Comparison of ENCODE assay signal across 8 cellular contexts in the genomic region with DNA sequence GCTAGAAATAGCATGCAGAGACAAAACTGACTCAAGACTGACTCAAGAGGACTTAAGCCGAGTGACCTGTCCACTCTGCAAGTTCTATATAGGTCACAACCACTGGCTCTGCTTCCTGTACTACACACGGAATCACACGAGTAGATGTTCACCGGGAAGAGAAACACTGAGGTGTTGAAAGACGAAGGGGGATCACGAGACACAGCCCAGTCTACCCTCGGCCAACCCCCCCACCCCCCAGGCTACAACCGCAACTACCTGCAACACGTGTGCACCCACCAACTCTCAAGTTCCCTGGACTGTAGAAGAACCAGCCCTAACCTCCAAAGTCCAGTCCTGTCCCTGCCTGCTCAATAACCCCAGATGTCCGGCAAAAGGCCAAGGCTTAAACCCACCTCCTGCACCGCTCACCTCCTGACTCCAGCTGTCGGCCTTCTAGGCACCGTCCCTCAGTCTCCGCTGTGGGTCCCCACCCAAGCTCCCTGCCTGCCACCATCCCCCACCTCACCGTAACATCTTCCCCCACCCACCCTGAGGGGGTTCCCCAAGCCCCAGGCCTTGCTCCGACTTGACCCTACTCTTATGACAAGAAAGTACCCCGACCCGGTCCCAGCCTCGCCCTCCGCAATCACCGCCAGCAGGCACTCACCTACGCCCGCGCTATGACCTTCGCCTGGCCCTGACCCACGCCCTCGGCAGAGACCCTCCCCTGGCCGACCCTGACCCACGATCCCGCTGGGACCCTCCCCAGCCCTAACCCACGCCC. TPM values are rescaled to one million over a fixed set of nuclear protein-coding genes. Genes with fewer than 3 reads are reported as not detected.
DNase-seq lines count a peak whose midpoint lies in the region; ATAC-seq and TF ChIP-seq lines count a peak whose summit lies in the region.

No MANE protein-coding gene starts in this region.

- H3K23ac ChIP-seq in mesendoderm (ENCODE audit: low read length), result peak overlapping the region; percentile 94

- no peaks in the 10 kb centered on the region for H3K9me3 Mint-ChIP-seq in GM23338

- ATAC-seq in GM23338 (peak; percentile 20), upper lobe of right lung (peak; percentile 2)

- no peak overlapping the region for H2AFZ ChIP-seq in GM23338

- intact Hi-C loops in upper lobe of right lung (cut with DNase I), result no loop called here

- H3K4me1 Mint-ChIP-seq in GM23338, result peaks cover 9% of the 10 kb centered on the region

- H2BK120ac ChIP-seq in mesendoderm (ENCODE audit: low read depth, low read length), result no peak overlapping the region

- no peak for TF ChIP-seq CTCF in GM23338 (conservative IDR thresholded peaks at IDR 0.05; ENCODE audit: low read depth in 2 of 2)
- no peak for TF ChIP-seq CTCF in upper lobe of right lung (IDR thresholded peaks at IDR 0.05)

- no peak overlapping the region for H2BK15ac ChIP-seq in mesendoderm (replicated peaks; ENCODE audit: low read depth)

- H4K8ac ChIP-seq in mesendoderm (ENCODE audit: low read depth, low read length), result no peak overlapping the region

- no peak overlapping the region for H3K27ac ChIP-seq in GM23338 (ENCODE audit: low read depth)
- peak overlapping the region; percentile 2 for H3K27ac ChIP-seq in mesendoderm (ENCODE audit: low read depth, low read length)
- peak overlapping the region; percentile 96 for H3K27ac ChIP-seq in upper lobe of right lung

- no peak overlapping the region for H3K4ac ChIP-seq in mesendoderm (ENCODE audit: low read depth, low read length)

- peak overlapping the region; percentile 89 for H3K9ac ChIP-seq in mesendoderm (ENCODE audit: low read length)

- peak overlapping the region; percentile 99 for H3K4me2 ChIP-seq in GM23338
- H3K4me2 ChIP-seq in mesendoderm (ENCODE audit: low read length), result peak overlapping the region; percentile 85

- H3K9me2 ChIP-seq in GM23338 (ENCODE audit: insufficient read depth), result no peaks in the 10 kb centered on the region

- H3K4me3 ChIP-seq in GM23338, result peak overlapping the region; percentile 96
- H3K4me3 ChIP-seq in mesendoderm (ENCODE audit: low read length), result peak overlapping the region; percentile 80
- H3K4me3 ChIP-seq in upper lobe of right lung, result peak overlapping the region; percentile 100

- H3K27me3 ChIP-seq in GM23338 (ENCODE audit: insufficient read depth), result no peaks in the 10 kb centered on the region
- H3K27me3 ChIP-seq in mesendoderm (ENCODE audit: insufficient read depth, low read length, poor library complexity), result no peaks in the 10 kb centered on the region
- no peaks in the 10 kb centered on the region for H3K27me3 ChIP-seq in upper lobe of right lung

- H4K5ac ChIP-seq in mesendoderm (ENCODE audit: low read length), result no peak overlapping the region

- DNase-seq in CD1c-positive myeloid dendritic cell (ENCODE audit: extremely low spot score) (peak; percentile 46), GM23338 (ENCODE audit: low spot score) (no peak), RKO (ENCODE audit: low spot score) (peak; percentile 89), dermis microvascular lymphatic vessel endothelial cell (ENCODE audit: low read depth in 2 of 2) (peak; percentile 55 to 79), mesendoderm (no peak), upper lobe of right lung (peak; percentile 74), NCI-H446 (lab: John Stamatoyannopoulos, UW) (no peak), ureter (ENCODE audit: low spot score) (no peak)

- peaks cover 18% of the 10 kb centered on the region for H4K20me1 ChIP-seq in GM23338 (replicated peaks; ENCODE audit: insufficient read depth)

- H3K36me3 Mint-ChIP-seq in GM23338 (ENCODE audit: low read depth), result no peaks in the 10 kb centered on the region

- WGBS in mesendoderm (ENCODE audit: extremely low coverage, insufficient coverage, low lambda C conversion rate), result no CpG with 5 or more reads among the region's 31 CpGs

- peak overlapping the region; percentile 94 for H3K27ac Mint-ChIP-seq in GM23338

- H3K4me1 ChIP-seq in GM23338 (ENCODE audit: insufficient read depth) (no peaks in the 10 kb centered on the region; the same call in 1 of the 2 replicates), mesendoderm (ENCODE audit: control insufficient read depth, low read depth, low read length) (peaks cover 4% of the 10 kb centered on the region), upper lobe of right lung (peaks cover 30% of the 10 kb centered on the region)

- H3K36me3 ChIP-seq in GM23338 (ENCODE audit: insufficient read depth), result no peaks in the 10 kb centered on the region
- no peaks in the 10 kb centered on the region for H3K36me3 ChIP-seq in mesendoderm (ENCODE audit: control insufficient read depth, insufficient read depth, low read length)
- H3K36me3 ChIP-seq in upper lobe of right lung, result peaks cover 2% of the 10 kb centered on the region

- H3K27me3 Mint-ChIP-seq in GM23338 (ENCODE audit: insufficient read depth, low read depth, poor library complexity), result peaks cover 12% of the 10 kb centered on the region

- peaks cover 43% of the 10 kb centered on the region for H3K79me2 ChIP-seq in GM23338 (replicated peaks; ENCODE audit: insufficient read depth)
- H3K79me2 ChIP-seq in mesendoderm (ENCODE audit: control insufficient read depth, insufficient read depth, low read length), result peaks cover 23% of the 10 kb centered on the region

- peaks cover 13% of the 10 kb centered on the region for H3K79me1 ChIP-seq in mesendoderm (ENCODE audit: low read length)

- H3K4me3 Mint-ChIP-seq in GM23338, result peak overlapping the region; percentile 92

- no peaks in the 10 kb centered on the region for H3K9me3 ChIP-seq in upper lobe of right lung

- H3K56ac ChIP-seq in mesendoderm (ENCODE audit: low read length), result peak overlapping the region; percentile 90

- peak overlapping the region; percentile 5 for H3K18ac ChIP-seq in mesendoderm (ENCODE audit: low read length)

- no peak overlapping the region for H2AK5ac ChIP-seq in mesendoderm (ENCODE audit: low read length)

- H3F3A ChIP-seq in GM23338 (replicated peaks; ENCODE audit: low read depth), result no peaks in the 10 kb centered on the region

- no peak overlapping the region for H2BK5ac ChIP-seq in mesendoderm (ENCODE audit: low read length)

TF ChIP-seq in GM23338, 12 proteins besides CTCF, POLR2A, EP300 and RAD21 (continues in another document):
- TF ChIP-seq EZH2 (IDR thresholded peaks at IDR 0.05; ENCODE audit: low read depth, unreplicated experiment) (no peak), POLR2AphosphoS5 (IDR thresholded peaks at IDR 0.05; ENCODE audit: low read depth) (no peak), NANOG (IDR thresholded peaks at IDR 0.05; ENCODE audit: borderline replicate concordance) (no peak), ZNF331 (CRISPR knock-in tag; IDR thresholded peaks at IDR 0.05; ENCODE audit: low read depth) (no peak), JUNB (IDR thresholded peaks at IDR 0.05; ENCODE audit: unreplicated experiment) (no peak), CREB1 (CRISPR knock-in tag; IDR thresholded peaks at IDR 0.05; ENCODE audit: low read depth) (no peak), EZH2phosphoT487 (IDR thresholded peaks at IDR 0.05; ENCODE audit: unreplicated experiment) (no peak)
- TF ChIP-seq, protein P1, sequence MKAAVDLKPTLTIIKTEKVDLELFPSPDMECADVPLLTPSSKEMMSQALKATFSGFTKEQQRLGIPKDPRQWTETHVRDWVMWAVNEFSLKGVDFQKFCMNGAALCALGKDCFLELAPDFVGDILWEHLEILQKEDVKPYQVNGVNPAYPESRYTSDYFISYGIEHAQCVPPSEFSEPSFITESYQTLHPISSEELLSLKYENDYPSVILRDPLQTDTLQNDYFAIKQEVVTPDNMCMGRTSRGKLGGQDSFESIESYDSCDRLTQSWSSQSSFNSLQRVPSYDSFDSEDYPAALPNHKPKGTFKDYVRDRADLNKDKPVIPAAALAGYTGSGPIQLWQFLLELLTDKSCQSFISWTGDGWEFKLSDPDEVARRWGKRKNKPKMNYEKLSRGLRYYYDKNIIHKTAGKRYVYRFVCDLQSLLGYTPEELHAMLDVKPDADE (IDR thresholded peaks at IDR 0.05), result no peak

RNA-seq across cellular contexts. Expression of a gene that starts 0.7 kb away (rescaled TPM):
- 88.6 and 124 TPM in 2 replicates for total RNA-seq in GM23338 (2014; rRNA removed; shearing (Covaris generic))
- polyA plus RNA-seq in GM23338 (2016; fragmentation: Nextera tagmentation; extraction: Ambion mirVana), result 47.9 and 48.5 TPM in 2 replicates
- 45.1 and 77.1 TPM in 2 replicates for total RNA-seq in dermis microvascular lymphatic vessel endothelial cell
- polyA plus RNA-seq in mesendoderm (2013, experiment 1 of 2), result 50.4 TPM
- polyA plus RNA-seq in mesendoderm (2013, experiment 2 of 2), result 48.6 TPM
- total RNA-seq in upper lobe of right lung, result 138 TPM
- total RNA-seq in ureter, result 150 TPM

RNA-seq across cellular contexts. Expression of a gene that starts 0.9 kb away (rescaled TPM):
- 4.2 and 11.4 TPM in 2 replicates for total RNA-seq in GM23338 (2014; rRNA removed; shearing (Covaris generic))
- polyA plus RNA-seq in GM23338 (2016; fragmentation: Nextera tagmentation; extraction: Ambion mirVana), result 6.5 and 8.0 TPM in 2 replicates
- total RNA-seq in dermis microvascular lymphatic vessel endothelial cell, result 7.6 and 13.8 TPM in 2 replicates
- polyA plus RNA-seq in mesendoderm (2013, experiment 1 of 2), result 3.8 TPM
- 3.0 TPM for polyA plus RNA-seq in mesendoderm (2013, experiment 2 of 2)
- 42.4 TPM for total RNA-seq in upper lobe of right lung
- 39.1 TPM for total RNA-seq in ureter

RNA-seq across cellular contexts. Expression of a gene that starts 42.0 kb away (rescaled TPM):
- 18.6 and 22.4 TPM in 2 replicates for total RNA-seq in GM23338 (2014; rRNA removed; shearing (Covaris generic))
- 3.4 and 4.0 TPM in 2 replicates for polyA plus RNA-seq in GM23338 (2016; fragmentation: Nextera tagmentation; extraction: Ambion mirVana)
- 13.2 and 20.9 TPM in 2 replicates for total RNA-seq in dermis microvascular lymphatic vessel endothelial cell
- 1.9 TPM for polyA plus RNA-seq in mesendoderm (2013, experiment 1 of 2)
- polyA plus RNA-seq in mesendoderm (2013, experiment 2 of 2), result 1.7 TPM
- 19.1 TPM for total RNA-seq in upper lobe of right lung
- total RNA-seq in ureter, result 17.0 TPM

RNA-seq across cellular contexts. Expression of a gene that starts 55.5 kb away (rescaled TPM):
- total RNA-seq in GM23338 (2014; rRNA removed; shearing (Covaris generic)), result 0.62 and 6.1 TPM in 2 replicates
- polyA plus RNA-seq in GM23338 (2016; fragmentation: Nextera tagmentation; extraction: Ambion mirVana), result 0.80 and 1.3 TPM in 2 replicates
- total RNA-seq in dermis microvascular lymphatic vessel endothelial cell (5.4 and 10.5 TPM in 2 replicates), upper lobe of right lung (49.2 TPM), ureter (76.4 TPM)
- polyA plus RNA-seq in mesendoderm (2013, experiment 1 of 2), result 0.35 TPM
- 0.21 TPM for polyA plus RNA-seq in mesendoderm (2013, experiment 2 of 2)

Comparison
In these comparisons a context has a peak if more than half of its experiments do, and no peak if none do; other contexts are left out.
1. DNase-seq: peak in CD1c-positive myeloid dendritic cell (single experiment), RKO (single experiment), dermis microvascular lymphatic vessel endothelial cell (2 of 2) and upper lobe of right lung (single experiment); none in GM23338 (single experiment), mesendoderm (single experiment), NCI-H446 (0 of 2) and ureter (single experiment).
2. Peak in every context shown above with its lines, with median percentiles within 50 percentile points of each other: H3K4me3 ChIP-seq.